Comparison of ENCODE assay signal across 26 cellular contexts in the genomic region with DNA sequence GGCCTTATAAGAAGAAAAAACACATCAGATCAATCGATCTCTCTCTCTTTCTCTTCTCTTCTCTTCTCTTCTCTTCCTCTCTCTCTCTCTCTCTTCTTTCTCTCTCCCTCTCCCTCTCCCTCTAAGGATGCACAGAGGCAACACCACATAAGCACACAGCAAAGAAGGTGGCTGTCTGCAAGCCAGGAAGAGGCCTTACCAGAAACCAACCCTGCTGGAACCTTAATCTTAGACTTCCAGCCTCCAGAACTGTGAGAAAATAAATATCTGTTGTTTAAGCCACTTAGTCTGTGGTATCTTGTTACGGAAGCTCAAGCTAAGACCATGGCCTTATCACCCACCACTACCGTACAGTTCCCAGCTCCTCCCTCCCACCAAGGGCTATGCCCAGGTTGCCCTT. TPM values are rescaled to one million over a fixed set of nuclear protein-coding genes. Genes with fewer than 3 reads are reported as not detected.
"Had no signal": no experiment of that assay in that cellular context is flagged by ENCODE, and none has a peak within 500 bp of the region (broad histone marks: within the 10 kb centered on the region; RNA-seq: fewer than 3 reads in every experiment).

No MANE protein-coding gene starts in this region.

- H3K27ac ChIP-seq: breast epithelium, esophagus muscularis mucosa, foreskin keratinocyte, heart left ventricle, right atrium auricular region, testis had no signal

- ATAC-seq: activated CD8-positive, alpha-beta T cell treated with anti-CD3 and anti-CD28 coated beads for 36 hours; heart left ventricle; left colon had no signal

- H3K9me3 Mint-ChIP-seq: activated CD8-positive, alpha-beta T cell treated with anti-CD3 and anti-CD28 coated beads for 36 hours; activated naive CD4-positive, alpha-beta T cell treated with anti-CD3 and anti-CD28 coated beads, Interleukin-2, amount 50 U/mL, for 24 hours; activated T-helper 2 cell treated with anti-CD3 and anti-CD28 coated beads, Interferon-gamma antibody, Interleukin-2, Interleukin-4, amounts not matched to agents 10 μg/mL and 5 μg/mL and 100 μg/mL, durations not matched to agents 14 hours and 24 hours and 36 hours; central memory CD8-positive, alpha-beta T cell; immature natural killer cell had no signal

- H3K27me3 Mint-ChIP-seq: activated naive CD4-positive, alpha-beta T cell treated with anti-CD3 and anti-CD28 coated beads, Interleukin-2, amount 50 U/mL, for 24 hours; central memory CD8-positive, alpha-beta T cell had no signal

- H3K9me3 ChIP-seq: breast epithelium, esophagus muscularis mucosa, right atrium auricular region, testis had no signal

- H3K4me1 ChIP-seq: breast epithelium, esophagus muscularis mucosa, foreskin keratinocyte, heart left ventricle, right atrium auricular region, testis had no signal

- H3K4me3 Mint-ChIP-seq: activated CD8-positive, alpha-beta T cell treated with anti-CD3 and anti-CD28 coated beads for 36 hours; activated naive CD4-positive, alpha-beta T cell treated with anti-CD3 and anti-CD28 coated beads, Interleukin-2, amount 50 U/mL, for 24 hours; central memory CD8-positive, alpha-beta T cell; immature natural killer cell had no signal

- H3K4me3 ChIP-seq: breast epithelium, esophagus muscularis mucosa, heart left ventricle, right atrium auricular region, testis had no signal

- H3K36me3 ChIP-seq: breast epithelium, esophagus muscularis mucosa, heart left ventricle, right atrium auricular region had no signal

- DNase-seq: activated CD4-positive, alpha-beta T cell treated with anti-CD3 and anti-CD28 coated beads for 1 hour; activated CD4-positive, alpha-beta T cell treated with anti-CD3 and anti-CD28 coated beads, Interleukin-2, amount 50 U/mL, for 1 hour; activated CD8-positive, alpha-beta T cell treated with anti-CD3 and anti-CD28 coated beads for 36 hours; activated T-cell treated with anti-CD3 and anti-CD28 coated beads, Interleukin-2, amount 50 U/mL, for 48 hours; dermis blood vessel endothelial cell; effector CD4-positive, alpha-beta T cell; heart left ventricle; hypothalamus; immature natural killer cell; kidney; left colon; occipital lobe; stimulated activated CD4-positive, alpha-beta T cell treated with anti-CD3 and anti-CD28 coated beads, Interleukin-15, amount 100 ng/mL, for 24 hours; stimulated activated CD4-positive, alpha-beta T cell treated with anti-CD3 and anti-CD28 coated beads, Interleukin-2, amount 100 ng/mL, for 24 hours; stimulated activated naive CD4-positive, alpha-beta T cell; testis; trophoblast cell had no signal

- H3K36me3 Mint-ChIP-seq: activated naive CD4-positive, alpha-beta T cell treated with anti-CD3 and anti-CD28 coated beads, Interleukin-2, amount 50 U/mL, for 24 hours; immature natural killer cell had no signal

- H3K27ac Mint-ChIP-seq: activated CD8-positive, alpha-beta T cell treated with anti-CD3 and anti-CD28 coated beads for 36 hours; activated naive CD4-positive, alpha-beta T cell treated with anti-CD3 and anti-CD28 coated beads, Interleukin-2, amount 50 U/mL, for 24 hours; activated T-helper 2 cell treated with anti-CD3 and anti-CD28 coated beads, Interferon-gamma antibody, Interleukin-2, Interleukin-4, amounts not matched to agents 10 μg/mL and 5 μg/mL and 100 μg/mL, durations not matched to agents 14 hours and 24 hours and 36 hours had no signal

- H3K27me3 ChIP-seq: breast epithelium, esophagus muscularis mucosa, foreskin keratinocyte, heart left ventricle, right atrium auricular region, testis had no signal

- H3K4me1 Mint-ChIP-seq: activated naive CD4-positive, alpha-beta T cell treated with anti-CD3 and anti-CD28 coated beads, Interleukin-2, amount 50 U/mL, for 24 hours; immature natural killer cell had no signal

RNA-seq across cellular contexts. Expression of a gene that starts 30.0 kb away (rescaled TPM):
- total RNA-seq: activated CD8-positive, alpha-beta T cell treated with anti-CD3 and anti-CD28 coated beads for 36 hours; activated T-helper 2 cell treated with anti-CD3 and anti-CD28 coated beads, Interferon-gamma antibody, Interleukin-2, Interleukin-4, amounts not matched to agents 10 μg/mL and 5 μg/mL and 100 μg/mL, durations not matched to agents 14 hours and 24 hours and 36 hours; left colon; mucosa of gallbladder; T-helper 2 cell treated with Interferon-gamma antibody and Interleukin-4, amounts not matched to agents 100 ng/mL and 5 ng/mL, for 36 hours; testis had no signal
- polyA plus RNA-seq: immature natural killer cell had no signal
